ENCODE assay signal across 12 cellular contexts in the genomic region with DNA sequence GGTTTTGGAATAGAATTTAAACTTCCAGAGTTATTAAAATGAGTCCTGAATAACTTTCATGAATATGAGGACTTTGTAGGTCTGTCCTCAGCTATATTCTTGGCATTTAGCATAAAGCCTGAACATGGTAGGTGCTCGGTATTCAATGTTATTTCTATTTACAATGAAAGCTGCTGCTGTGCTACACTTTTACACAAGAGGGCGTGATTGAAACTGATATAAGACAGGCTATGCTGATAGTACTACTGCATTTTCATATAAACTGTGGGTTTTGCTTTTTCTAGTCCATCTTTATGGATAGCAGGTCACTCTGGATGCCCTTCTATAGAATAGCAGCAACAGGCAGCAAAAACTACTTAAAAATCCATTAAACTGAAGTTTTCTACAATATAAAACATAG. TPM values are rescaled to one million over a fixed set of nuclear protein-coding genes. Genes with fewer than 3 reads are reported as not detected.
DNase-seq lines count a peak whose midpoint lies in the region; ATAC-seq and TF ChIP-seq lines count a peak whose summit lies in the region.
"Had no signal": no experiment of that assay in that cellular context is flagged by ENCODE, and none has a peak within 500 bp of the region (broad histone marks: within the 10 kb centered on the region; RNA-seq: fewer than 3 reads in every experiment).

No MANE protein-coding gene starts in this region.

- DNase-seq in DMS53 (lab: John Stamatoyannopoulos, UW) (peak; percentile 62), NAMALWA (ENCODE audit: low spot score) (peak; percentile 66), fibroblast of villous mesenchyme (ENCODE audit: low read depth) (peak; percentile 10), COLO829 (ENCODE audit: low spot score) (no peak), NCI-H1436 (lab: John Stamatoyannopoulos, UW) (no peak)
- no peak for DNase-seq in activated T-cell treated with anti-CD3 and anti-CD28 coated beads, Interleukin-2, amount 50 U/mL, for 1 hour
- DNase-seq: activated CD4-positive, alpha-beta T cell treated with anti-CD3 and anti-CD28 coated beads, Interleukin-2, amount 10 ng/mL, durations not matched to agents 24 days and 14 days; cerebellar nuclear complex; NCI-H2171 treated with DMSO at 0.1 percent for 48 hours had no signal

- H3K4me3 ChIP-seq in fibroblast of villous mesenchyme (ENCODE audit: low read depth, low read length): no peak overlapping the region
- H3K4me3 ChIP-seq: lung had no signal

- peak; percentile 41 for TF ChIP-seq CTCF in fibroblast of villous mesenchyme (IDR thresholded peaks at IDR 0.05; ENCODE audit: insufficient read depth, low read depth, low read length)

- ATAC-seq in GM21423 (IDR thresholded peaks at IDR 0.05; ENCODE audit: unreplicated experiment): peak; percentile 74
- no peak for ATAC-seq in GM19467 (IDR thresholded peaks at IDR 0.05; ENCODE audit: unreplicated experiment)

RNA-seq across cellular contexts. Expression of gene GNPDA2, which starts 12.3 kb away (rescaled TPM):
- total RNA-seq in fibroblast of villous mesenchyme: 14.8 and 17.3 TPM in 2 replicates

Comparison
In these comparisons a context has a peak if more than half of its experiments do, and no peak if none do; other contexts are left out.
1. DNase-seq: peak in DMS53 (single experiment), NAMALWA (single experiment) and fibroblast of villous mesenchyme (single experiment); none in COLO829 (single experiment), activated T-cell treated with anti-CD3 and anti-CD28 coated beads, Interleukin-2, amount 50 U/mL, for 1 hour (single experiment) and NCI-H1436 (single experiment).